ENCODE assay signal across 30 cellular contexts in the genomic region with DNA sequence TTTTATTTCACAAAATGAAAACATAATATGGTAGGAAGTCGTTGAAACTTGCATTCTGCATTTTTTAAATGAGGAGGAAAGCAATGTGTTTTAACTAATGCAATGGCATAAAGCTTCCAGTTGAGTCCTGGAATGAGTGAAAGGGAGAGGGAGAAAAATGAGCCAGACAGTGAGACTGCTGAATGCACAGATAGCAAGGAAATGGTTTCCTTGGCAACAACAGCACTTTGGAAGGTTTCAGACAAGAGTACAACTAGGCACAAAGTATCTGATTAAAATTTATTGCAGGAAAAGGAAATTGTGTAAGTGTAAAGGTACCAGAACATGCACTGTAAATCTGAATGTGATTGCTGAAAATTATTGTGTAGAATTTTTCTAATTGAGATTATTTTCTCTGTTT.
DNase-seq lines count a peak whose midpoint lies in the region; ATAC-seq and TF ChIP-seq lines count a peak whose summit lies in the region.
"Had no signal": no experiment of that assay in that cellular context is flagged by ENCODE, and none has a peak within 500 bp of the region (broad histone marks: within the 10 kb centered on the region; RNA-seq: fewer than 3 reads in every experiment).

No MANE protein-coding gene starts in this region.

- no peak for ATAC-seq in left cardiac atrium
- ATAC-seq: A549; activated CD4-positive, CD25-positive, alpha-beta regulatory T cell treated with anti-CD3 and anti-CD28 coated beads, Interleukin-2, amount 50 U/mL, for 24 hours; CD8-positive, alpha-beta T cell; HCT116; right cardiac atrium; stimulated activated naive CD8-positive, alpha-beta T cell treated with anti-CD3 and anti-CD28 coated beads, Interleukin-15, Interleukin-2, amounts not matched to agents 100 U/mL and 50 U/mL, for 24 hours; T-helper 17 cell had no signal

- no peak for TF ChIP-seq CTCF in brain microvascular endothelial cell (IDR thresholded peaks at IDR 0.05; ENCODE audit: low read depth, low read length, missing control alignments)

- H3K27me3 ChIP-seq in brain microvascular endothelial cell (replicated peaks), result no peaks in the 10 kb centered on the region
- H3K27me3 ChIP-seq: adrenal gland, breast epithelium, neutrophil, testis had no signal

- H3K36me3 ChIP-seq in brain microvascular endothelial cell (replicated peaks), result no peaks in the 10 kb centered on the region
- H3K36me3 ChIP-seq: adrenal gland, breast epithelium, left ventricle myocardium inferior, neutrophil had no signal

- peak; percentile 50 for DNase-seq in Ammon's horn (ENCODE audit: low spot score)
- DNase-seq in OCI-M1 (lab: John Stamatoyannopoulos, UW), result peak; percentile 8
- DNase-seq in brain microvascular endothelial cell, result peak; percentile 46
- DNase-seq in midbrain (lab: John Stamatoyannopoulos, UW), result peak; percentile 11
- DNase-seq in NCI-H1048 (lab: John Stamatoyannopoulos, UW), result no peak
- DNase-seq in left cardiac atrium, result no peak
- DNase-seq in D341Med (ENCODE audit: low spot score), result no peak
- no peak for DNase-seq in NCI-H1436 (lab: John Stamatoyannopoulos, UW)
- DNase-seq: activated CD4-positive, alpha-beta T cell treated with anti-CD3 and anti-CD28 coated beads, Interleukin-2, amount 50 U/mL, for 48 hours; activated naive CD4-positive, alpha-beta T cell treated with anti-CD3 and anti-CD28 coated beads for 36 hours; adrenal gland; CD8-positive, alpha-beta T cell; DMS 273 treated with DMSO at 0.1 percent for 48 hours; immature natural killer cell; left ventricle myocardium inferior; NCI-H1092; NCI-H187; NCI-H524; PC-9; posterior cingulate gyrus; right cardiac atrium; stimulated activated CD4-positive, alpha-beta T cell treated with anti-CD3 and anti-CD28 coated beads, Interleukin-2, amount 100 ng/mL, for 24 hours; stimulated activated naive CD8-positive, alpha-beta T cell treated with anti-CD3 and anti-CD28 coated beads, Interleukin-15, Interleukin-2, amounts not matched to agents 100 U/mL and 50 U/mL, for 24 hours; T-helper 17 cell; testis had no signal

- H3K27ac ChIP-seq in brain microvascular endothelial cell, result no peak overlapping the region
- H3K27ac ChIP-seq: A549, adrenal gland, breast epithelium, left ventricle myocardium inferior, neutrophil, PC-9, testis had no signal

- intact Hi-C loops in left cardiac atrium (cut with DNase I), result no loop called here

- H3K4me3 ChIP-seq in brain microvascular endothelial cell (ENCODE audit: low read depth, low read length), result no peak overlapping the region
- H3K4me3 ChIP-seq: A549, adrenal gland, breast epithelium, left ventricle myocardium inferior, PC-9, testis had no signal

- in situ Hi-C loops in brain microvascular endothelial cell (cut with HindIII; ENCODE audit: low pct_ligation_motif_present, low sequenced_read_pairs), result no loop called here

Comparison
In these comparisons a context has a peak if more than half of its experiments do, and no peak if none do; other contexts are left out.
1. DNase-seq: peak in Ammon's horn (single experiment), OCI-M1 (single experiment), brain microvascular endothelial cell (single experiment) and midbrain (single experiment); none in NCI-H1048 (single experiment), left cardiac atrium (single experiment), D341Med (single experiment) and NCI-H1436 (single experiment).